In genomic region chr1:222815367-222815765, GRCh38 we compare ENCODE assay signal across 8 cellular contexts.
A peak's percentile ranks its signal among the peaks of the same experiment; 100 is the strongest.
DNase-seq lines count a peak whose midpoint lies in the region; ATAC-seq and TF ChIP-seq lines count a peak whose summit lies in the region.

No MANE protein-coding gene starts in this region.

- H3K4me1 Mint-ChIP-seq in memory B cell, result peaks cover 22% of the 10 kb centered on the region

- no peaks in the 10 kb centered on the region for H3K36me3 Mint-ChIP-seq in memory B cell

- H3K4me3 Mint-ChIP-seq in memory B cell, result peak overlapping the region; percentile 87

- H3K27ac Mint-ChIP-seq in memory B cell, result peak overlapping the region; percentile 89

- DNase-seq in activated T-cell treated with anti-CD3 and anti-CD28 coated beads for 1 hour (ENCODE audit: low read depth) (peak; percentile 41), SW480 (ENCODE audit: low spot score) (peak; percentile 66), choroid plexus epithelial cell (ENCODE audit: low read depth) (no peak), memory B cell (ENCODE audit: low spot score in 2 of 2) (no peak), NCI-H526 treated with DMSO at 0.1 percent for 48 hours (lab: John Stamatoyannopoulos, UW) (no peak), GM13976 (ENCODE audit: low spot score) (no peak)
- DNase-seq in activated T-cell treated with anti-CD3 and anti-CD28 coated beads, Interleukin-2, amount 50 U/mL, for 48 hours, result no peak
- DNase-seq in stimulated activated CD8-positive, alpha-beta memory T cell treated with anti-CD3 and anti-CD28 coated beads, Interleukin-2, amount 100 ng/mL, for 48 hours (ENCODE audit: low read depth in 2 of 2), result peak; percentile 54 to 67

- H3K4me3 ChIP-seq in choroid plexus epithelial cell (ENCODE audit: low read depth, low read length), result peak overlapping the region; percentile 86

- no peaks in the 10 kb centered on the region for H3K27me3 Mint-ChIP-seq in memory B cell

- ATAC-seq in memory B cell (ENCODE audit: low read depth), result no peak

- in situ Hi-C loops in GM13976 (cut with MboI; ENCODE audit: low sequenced_read_pairs, unreplicated experiment), result no loop called here

- H3K9me3 Mint-ChIP-seq in memory B cell, result no peaks in the 10 kb centered on the region

- TF ChIP-seq CTCF in choroid plexus epithelial cell (conservative IDR thresholded peaks at IDR 0.05; ENCODE audit: low read depth, low read length), result no peak
- no peak for TF ChIP-seq CTCF in GM13976 (IDR thresholded peaks at IDR 0.05; ENCODE audit: borderline replicate concordance, control extremely low read depth, extremely low read depth, insufficient read depth, missing control alignments)

Comparison
In these comparisons a context has a peak if more than half of its experiments do, and no peak if none do; other contexts are left out.
1. DNase-seq: peak in activated T-cell treated with anti-CD3 and anti-CD28 coated beads for 1 hour (single experiment), SW480 (single experiment) and stimulated activated CD8-positive, alpha-beta memory T cell treated with anti-CD3 and anti-CD28 coated beads, Interleukin-2, amount 100 ng/mL, for 48 hours (2 of 2); none in activated T-cell treated with anti-CD3 and anti-CD28 coated beads, Interleukin-2, amount 50 U/mL, for 48 hours (0 of 2), choroid plexus epithelial cell (single experiment), memory B cell (0 of 2), NCI-H526 treated with DMSO at 0.1 percent for 48 hours (single experiment) and GM13976 (single experiment).